14 cellular contexts compared by ENCODE assay signal in genomic region chr15:74664670-74665069, GRCh38. TPM values are rescaled to one million over a fixed set of nuclear protein-coding genes. Genes with fewer than 3 reads are reported as not detected.
DNase-seq lines count a peak whose midpoint lies in the region; ATAC-seq and TF ChIP-seq lines count a peak whose summit lies in the region.
"Had no signal": no experiment of that assay in that cellular context is flagged by ENCODE, and none has a peak within 500 bp of the region (broad histone marks: within the 10 kb centered on the region; RNA-seq: fewer than 3 reads in every experiment).

No MANE protein-coding gene starts in this region.

- in situ Hi-C loops in GM23248 (cut with MboI), result no loop called here

- H3F3A ChIP-seq in GM23248 (ENCODE audit: insufficient read depth), result peaks cover 18% of the 10 kb centered on the region

- H3K27me3 ChIP-seq in GM23248 (replicated peaks; ENCODE audit: insufficient read depth) (no peaks in the 10 kb centered on the region), left lung (no peaks in the 10 kb centered on the region), subcutaneous abdominal adipose tissue (ENCODE audit: control insufficient read depth in 5 of 5, insufficient read depth in 4 of 5, low read length in 5 of 5) (no peaks in the 10 kb centered on the region)

- intact Hi-C loops in left lung (cut with DNase I), result no loop called here

- H3K4me1 Mint-ChIP-seq in natural killer cell treated with Interleukin-12 subunit alpha and Interleukin-12 subunit beta and Interleukin-15 and Interleukin-18, amount 100 ng/mL, for 72 hours (ENCODE audit: low read depth in 2 of 2), result peaks cover 19% of the 10 kb centered on the region in 2 donors

- H3K4me3 Mint-ChIP-seq in natural killer cell treated with Interleukin-12 subunit alpha and Interleukin-12 subunit beta and Interleukin-15 and Interleukin-18, amount 100 ng/mL, for 72 hours, result no peak overlapping the region
- H3K4me3 Mint-ChIP-seq: activated naive CD8-positive, alpha-beta T cell treated with anti-CD3 and anti-CD28 coated beads for 36 hours; IgD-negative memory B cell had no signal

- peaks cover 62% of the 10 kb centered on the region for H3K79me2 ChIP-seq in GM23248 (ENCODE audit: insufficient read depth)

- no peaks in the 10 kb centered on the region for H3K9me2 ChIP-seq in GM23248 (ENCODE audit: insufficient read depth)

- H3K36me3 Mint-ChIP-seq in natural killer cell treated with Interleukin-12 subunit alpha and Interleukin-12 subunit beta and Interleukin-15 and Interleukin-18, amount 100 ng/mL, for 72 hours, result peaks cover 7% of the 10 kb centered on the region
- H3K36me3 Mint-ChIP-seq: IgD-negative memory B cell had no signal

- no peaks in the 10 kb centered on the region for H3K9me3 Mint-ChIP-seq in natural killer cell treated with Interleukin-12 subunit alpha and Interleukin-12 subunit beta and Interleukin-15 and Interleukin-18, amount 100 ng/mL, for 72 hours
- H3K9me3 Mint-ChIP-seq: activated naive CD8-positive, alpha-beta T cell treated with anti-CD3 and anti-CD28 coated beads for 36 hours had no signal

- no peak for ATAC-seq in left lung
- ATAC-seq in natural killer cell treated with Interleukin-12 subunit alpha and Interleukin-12 subunit beta and Interleukin-15 and Interleukin-18, amount 100 ng/mL, for 72 hours, result no peak
- ATAC-seq in HG02938 (IDR thresholded peaks at IDR 0.05; ENCODE audit: unreplicated experiment), result no peak

- peak overlapping the region in 1 of 2 donors; percentile 51 for H3K27ac Mint-ChIP-seq in natural killer cell treated with Interleukin-12 subunit alpha and Interleukin-12 subunit beta and Interleukin-15 and Interleukin-18, amount 100 ng/mL, for 72 hours
- H3K27ac Mint-ChIP-seq: activated naive CD8-positive, alpha-beta T cell treated with anti-CD3 and anti-CD28 coated beads for 36 hours had no signal

- H3K27ac ChIP-seq in GM23248, result peak overlapping the region; percentile 32
- peak overlapping the region; percentile 24 for H3K27ac ChIP-seq in angular gyrus (ENCODE audit: low read depth, low read length)
- H3K27ac ChIP-seq in left lung, result peak overlapping the region; percentile 30 to 65
- peak overlapping the region; percentile 58 for H3K27ac ChIP-seq in subcutaneous abdominal adipose tissue (ENCODE audit: low read depth, low read length)

- H2AFZ ChIP-seq in GM23248, result no peak overlapping the region

- peaks cover 12% of the 10 kb centered on the region for H3K4me1 ChIP-seq in GM23248 (ENCODE audit: insufficient read depth)
- peaks cover 16 to 32% of the 10 kb centered on the region in 2 donors for H3K4me1 ChIP-seq in left lung
- peaks cover 11 to 24% (median 21%) of the 10 kb centered on the region in 5 donors for H3K4me1 ChIP-seq in subcutaneous abdominal adipose tissue (ENCODE audit: control insufficient read depth in 5 of 5, insufficient read depth in 5 of 5, low read length in 5 of 5)

- H3K27me3 Mint-ChIP-seq in natural killer cell treated with Interleukin-12 subunit alpha and Interleukin-12 subunit beta and Interleukin-15 and Interleukin-18, amount 100 ng/mL, for 72 hours, result no peaks in the 10 kb centered on the region
- H3K27me3 Mint-ChIP-seq: activated naive CD8-positive, alpha-beta T cell treated with anti-CD3 and anti-CD28 coated beads for 36 hours; IgD-negative memory B cell had no signal

- 0 out of 2 replicates have a peak, but pooled peaks cover 12% of the 10 kb centered on the region for H4K20me1 ChIP-seq in GM23248 (ENCODE audit: insufficient read depth)

- no peak for TF ChIP-seq CTCF in left lung (IDR thresholded peaks at IDR 0.05)

- H3K9ac ChIP-seq in GM23248 (no peak overlapping the region), subcutaneous abdominal adipose tissue (ENCODE audit: low read length in 5 of 5) (peak overlapping the region in 3 of 5 donors; percentile 1 to 25 (median 7))

- DNase-seq in GM23248 (no peak), left lung (no peak), DMS53 treated with DMSO at 0.1 percent for 48 hours (lab: John Stamatoyannopoulos, UW; ENCODE audit: unreplicated experiment) (no peak), D341Med (ENCODE audit: low spot score) (no peak)
- DNase-seq in natural killer cell treated with Interleukin-12 subunit alpha and Interleukin-12 subunit beta and Interleukin-15 and Interleukin-18, amount 100 ng/mL, for 72 hours (ENCODE audit: low spot score), result no peak
- DNase-seq: activated CD4-positive, alpha-beta T cell treated with anti-CD3 and anti-CD28 coated beads, Interleukin-2, amount 50 U/mL, for 1 hour; activated naive CD8-positive, alpha-beta T cell treated with anti-CD3 and anti-CD28 coated beads for 36 hours; foreskin melanocyte; NCI-H187; NCI-H510A had no signal

- H3K4me3 ChIP-seq in GM23248, result no peak overlapping the region
- no peak overlapping the region for H3K4me3 ChIP-seq in left lung
- no peak overlapping the region for H3K4me3 ChIP-seq in subcutaneous abdominal adipose tissue (ENCODE audit: low read depth in 1 of 5, low read length in 5 of 5)

- H3K4me2 ChIP-seq in GM23248 (ENCODE audit: unreplicated experiment), result no peak overlapping the region

- no peaks in the 10 kb centered on the region for H3K9me3 ChIP-seq in GM23248 (ENCODE audit: low read depth)
- H3K9me3 ChIP-seq in left lung, result no peaks in the 10 kb centered on the region
- H3K9me3 ChIP-seq in subcutaneous abdominal adipose tissue (ENCODE audit: control insufficient read depth in 5 of 5, low read length in 5 of 5), result no peaks in the 10 kb centered on the region

- H3K36me3 ChIP-seq in GM23248 (ENCODE audit: low read depth) (no peaks in the 10 kb centered on the region; the same call in 1 of the 2 replicates), left lung (peaks cover 0 to 6% of the 10 kb centered on the region in 2 donors), subcutaneous abdominal adipose tissue (ENCODE audit: control insufficient read depth in 5 of 5, insufficient read depth in 5 of 5, low read length in 5 of 5) (peaks cover 0 to 14% (median 0%) of the 10 kb centered on the region in 5 donors)

- 98 to 100% methylated on average over 2 of the region's 2 CpGs for WGBS in GM23248 (ENCODE audit: low coverage in 1 of 2, low lambda C conversion rate in 2 of 2, missing lambda C conversion rate in 2 of 2), 2 experiments

RNA-seq across cellular contexts. Expression of gene EDC3, which starts 31.2 kb away (rescaled TPM):
- total RNA-seq in GM23248 (2014; rRNA removed; shearing (Covaris generic)), result 13.9 and 15.0 TPM in 2 replicates
- polyA plus RNA-seq in GM23248 (2016; fragmentation: Nextera tagmentation; extraction: Ambion mirVana), result 21.8 and 24.3 TPM in 2 replicates
- 10 to 100 TPM; 27.9 to 28.0 TPM for total RNA-seq in left lung
- 10 to 100 TPM; 69.4 to 73.0 TPM for total RNA-seq in natural killer cell treated with Interleukin-12 subunit alpha and Interleukin-12 subunit beta and Interleukin-15 and Interleukin-18, amount 100 ng/mL, for 72 hours

RNA-seq across cellular contexts. Expression of gene CLK3, which starts 49.0 kb away (rescaled TPM):
- 67.2 and 67.9 TPM in 2 replicates for total RNA-seq in GM23248 (2014; rRNA removed; shearing (Covaris generic))
- 40.4 and 41.9 TPM in 2 replicates for polyA plus RNA-seq in GM23248 (2016; fragmentation: Nextera tagmentation; extraction: Ambion mirVana)
- 10 to 100 TPM; 58.0 to 70.0 TPM for total RNA-seq in left lung
- total RNA-seq in natural killer cell treated with Interleukin-12 subunit alpha and Interleukin-12 subunit beta and Interleukin-15 and Interleukin-18, amount 100 ng/mL, for 72 hours, result 100 to 1,000 TPM; 148 TPM
